ENCODE assay signal across 18 cellular contexts in the genomic region with DNA sequence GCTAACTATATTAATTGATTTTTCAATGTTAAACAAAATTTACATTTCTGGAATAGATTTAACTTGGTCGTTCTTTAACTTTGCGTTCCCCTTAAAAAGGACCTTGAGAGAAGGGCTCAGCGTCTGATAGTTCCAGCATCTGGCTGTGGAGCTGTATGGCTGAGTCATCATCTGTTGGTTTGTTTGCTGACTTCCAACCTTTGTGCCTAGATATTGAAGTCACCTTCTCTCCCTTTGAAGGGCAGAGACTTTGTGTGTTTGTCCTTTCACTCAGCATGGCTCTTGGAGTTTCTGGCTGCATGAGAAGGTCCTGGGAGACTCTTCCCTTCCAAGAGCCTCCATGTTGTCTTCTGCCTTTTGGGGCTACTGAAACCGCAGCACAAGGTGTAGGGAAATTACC.
"Had no signal": no experiment of that assay in that cellular context is flagged by ENCODE, and none has a peak within 500 bp of the region (broad histone marks: within the 10 kb centered on the region; RNA-seq: fewer than 3 reads in every experiment).

No MANE protein-coding gene starts in this region.

- H3K9me3 ChIP-seq: esophagus muscularis mucosa, psoas muscle, spleen had no signal

- H3K36me3 Mint-ChIP-seq: activated naive CD8-positive, alpha-beta T cell treated with anti-CD3 and anti-CD28 coated beads, Interleukin-2, amount 10 ng/mL, durations not matched to agents 7 days and 5 days; brain had no signal

- H3K9me3 Mint-ChIP-seq: activated B cell treated with CpG ODN at 0.5 μM for 24 hours; activated naive CD8-positive, alpha-beta T cell treated with anti-CD3 and anti-CD28 coated beads, Interleukin-2, amount 10 ng/mL, durations not matched to agents 7 days and 5 days; activated T-helper 1 cell treated with anti-CD3 and anti-CD28 coated beads, Interleukin-12 subunit alpha, Interleukin-12 subunit beta, Interleukin-2, Interleukin-4 antibody, amounts not matched to agents 30 ng/mL and 10 ng/mL and 1 ng/mL, durations not matched to agents 14 hours and 24 hours and 36 hours; brain; nephron; T-helper 2 cell treated with Interferon-gamma antibody and Interleukin-4, amounts not matched to agents 5 μg/mL and 100 μg/mL, for 36 hours had no signal

- H3K4me1 ChIP-seq: psoas muscle, spleen had no signal

- H3K27ac ChIP-seq: coronary artery, esophagus muscularis mucosa, psoas muscle, spleen had no signal

- H3K36me3 ChIP-seq: esophagus muscularis mucosa, spleen had no signal

- H3K27ac Mint-ChIP-seq: activated B cell treated with CpG ODN at 0.5 μM for 24 hours; activated naive CD8-positive, alpha-beta T cell treated with anti-CD3 and anti-CD28 coated beads, Interleukin-2, amount 10 ng/mL, durations not matched to agents 7 days and 5 days; activated T-helper 1 cell treated with anti-CD3 and anti-CD28 coated beads, Interleukin-12 subunit alpha, Interleukin-12 subunit beta, Interleukin-2, Interleukin-4 antibody, amounts not matched to agents 30 ng/mL and 10 ng/mL and 1 ng/mL, durations not matched to agents 14 hours and 24 hours and 36 hours; brain; nephron; T-helper 2 cell treated with Interferon-gamma antibody and Interleukin-4, amounts not matched to agents 5 μg/mL and 100 μg/mL, for 36 hours had no signal

- H3K4me1 Mint-ChIP-seq: activated B cell treated with CpG ODN at 0.5 μM for 24 hours; activated naive CD8-positive, alpha-beta T cell treated with anti-CD3 and anti-CD28 coated beads, Interleukin-2, amount 10 ng/mL, durations not matched to agents 7 days and 5 days; brain; central memory CD8-positive, alpha-beta T cell; nephron had no signal

- H3K27me3 Mint-ChIP-seq: central memory CD8-positive, alpha-beta T cell had no signal

- FAIRE-seq: kidney had no signal

- H3K4me3 ChIP-seq: coronary artery, esophagus muscularis mucosa, psoas muscle, spleen had no signal

- DNase-seq: activated B cell treated with CpG ODN at 0.5 μM for 24 hours; activated CD4-positive, alpha-beta T cell treated with anti-CD3 and anti-CD28 coated beads for 48 hours; activated naive CD4-positive, alpha-beta T cell; activated naive CD8-positive, alpha-beta T cell treated with anti-CD3 and anti-CD28 coated beads, Interleukin-2, amount 10 ng/mL, durations not matched to agents 7 days and 5 days; effector CD4-positive, alpha-beta T cell; kidney; left ventricle myocardium superior; occipital lobe; psoas muscle; spleen had no signal

- H3K27me3 ChIP-seq: esophagus muscularis mucosa had no signal

- H3K4me3 Mint-ChIP-seq: activated B cell treated with CpG ODN at 0.5 μM for 24 hours; activated naive CD8-positive, alpha-beta T cell treated with anti-CD3 and anti-CD28 coated beads, Interleukin-2, amount 10 ng/mL, durations not matched to agents 7 days and 5 days; activated T-helper 1 cell treated with anti-CD3 and anti-CD28 coated beads, Interleukin-12 subunit alpha, Interleukin-12 subunit beta, Interleukin-2, Interleukin-4 antibody, amounts not matched to agents 30 ng/mL and 10 ng/mL and 1 ng/mL, durations not matched to agents 14 hours and 24 hours and 36 hours; brain; central memory CD8-positive, alpha-beta T cell; nephron; T-helper 2 cell treated with Interferon-gamma antibody and Interleukin-4, amounts not matched to agents 5 μg/mL and 100 μg/mL, for 36 hours had no signal

- ATAC-seq: left ventricle myocardium superior, psoas muscle, sciatic nerve had no signal
